Comparison of ENCODE assay signal across 9 cellular contexts in genomic region chr15:67124911-67125588, GRCh38. TPM values are rescaled to one million over a fixed set of nuclear protein-coding genes. Genes with fewer than 3 reads are reported as not detected.
A peak's percentile ranks its signal among the peaks of the same experiment; 100 is the strongest.
DNase-seq lines count a peak whose midpoint lies in the region; ATAC-seq and TF ChIP-seq lines count a peak whose summit lies in the region.
"Had no signal": no experiment of that assay in that cellular context is flagged by ENCODE, and none has a peak within 500 bp of the region (broad histone marks: within the 10 kb centered on the region; RNA-seq: fewer than 3 reads in every experiment).

No MANE protein-coding gene starts in this region.

- H3K4me3 ChIP-seq in brain microvascular endothelial cell (ENCODE audit: low read depth, low read length) (no peak overlapping the region), mucosa of rectum (ENCODE audit: low read length in 2 of 2) (no peak overlapping the region)

- CTCF ChIA-PET in activated CD8-positive, alpha-beta memory T cell treated with anti-CD3 and anti-CD28 coated beads, Interleukin-2, amount 10 ng/mL, durations not matched to agents 7 days and 5 days (lab: Charles Lee): interaction anchor here (1.2 to 1.6 kb wide), 3 partner anchors 9 to 26 kb away, joined by 3 to 4 read pairs (median 3); no protein-coding TSS in a partner anchor

- H3K9me3 Mint-ChIP-seq in activated CD8-positive, alpha-beta memory T cell treated with anti-CD3 and anti-CD28 coated beads, Interleukin-2, amount 10 ng/mL, durations not matched to agents 7 days and 5 days (ENCODE audit: low read depth): no peaks in the 10 kb centered on the region
- H3K9me3 Mint-ChIP-seq in type B pancreatic cell: no peaks in the 10 kb centered on the region

- H3K9me3 ChIP-seq in mucosa of rectum (ENCODE audit: control insufficient read depth in 2 of 2, low read length in 2 of 2): no peaks in the 10 kb centered on the region

- H3K27ac ChIP-seq in brain microvascular endothelial cell: peak overlapping the region; percentile 100
- H3K27ac ChIP-seq in mucosa of rectum (ENCODE audit: low read depth in 2 of 2, low read length in 2 of 2): peak overlapping the region; percentile 57 to 70

- no peak for DNase-seq in activated CD8-positive, alpha-beta memory T cell treated with anti-CD3 and anti-CD28 coated beads, Interleukin-2, amount 10 ng/mL, durations not matched to agents 7 days and 5 days
- no peak for DNase-seq in activated CD8-positive, alpha-beta memory T cell treated with anti-CD3 and anti-CD28 coated beads, Interleukin-2, amount 50 U/mL, for 4 hours
- no peak for DNase-seq in brain microvascular endothelial cell
- no peak for DNase-seq in type B pancreatic cell (ENCODE audit: extremely low spot score, unreplicated experiment)
- DNase-seq in central memory CD4-positive, alpha-beta T cell: no peak
- no peak for DNase-seq in stimulated activated CD8-positive, alpha-beta memory T cell treated with anti-CD3 and anti-CD28 coated beads, Interleukin-4, amount 100 ng/mL, for 48 hours
- DNase-seq in germinal center (ENCODE audit: low spot score): no peak
- DNase-seq: T-helper 9 cell had no signal

- peaks cover 75% of the 10 kb centered on the region for H3K4me1 Mint-ChIP-seq in activated CD8-positive, alpha-beta memory T cell treated with anti-CD3 and anti-CD28 coated beads, Interleukin-2, amount 10 ng/mL, durations not matched to agents 7 days and 5 days
- peaks cover 61% of the 10 kb centered on the region for H3K4me1 Mint-ChIP-seq in type B pancreatic cell (ENCODE audit: unreplicated experiment)

- in situ Hi-C loops in brain microvascular endothelial cell (cut with HindIII; ENCODE audit: low pct_ligation_motif_present, low sequenced_read_pairs): no loop called here

- peaks cover 40 to 43% of the 10 kb centered on the region in 2 donors for H3K4me1 ChIP-seq in mucosa of rectum (ENCODE audit: control insufficient read depth in 2 of 2, insufficient read depth in 2 of 2, low read length in 2 of 2)

- no peak for TF ChIP-seq CTCF in brain microvascular endothelial cell (IDR thresholded peaks at IDR 0.05; ENCODE audit: low read depth, low read length, missing control alignments)
- no peak for TF ChIP-seq CTCF in type B pancreatic cell (conservative IDR thresholded peaks at IDR 0.05)

- H3K36me3 Mint-ChIP-seq in activated CD8-positive, alpha-beta memory T cell treated with anti-CD3 and anti-CD28 coated beads, Interleukin-2, amount 10 ng/mL, durations not matched to agents 7 days and 5 days: peaks cover 11% of the 10 kb centered on the region
- H3K36me3 Mint-ChIP-seq in type B pancreatic cell: peaks cover 16% of the 10 kb centered on the region

- H3K9ac ChIP-seq in mucosa of rectum (ENCODE audit: low read depth in 1 of 2, low read length in 2 of 2): peak overlapping the region in 1 of 2 donors; percentile 9

- no peak for ATAC-seq in activated CD8-positive, alpha-beta memory T cell treated with anti-CD3 and anti-CD28 coated beads, Interleukin-2, amount 10 ng/mL, durations not matched to agents 7 days and 5 days

- H3K36me3 ChIP-seq in brain microvascular endothelial cell (replicated peaks) (peaks cover 40% of the 10 kb centered on the region), mucosa of rectum (ENCODE audit: control insufficient read depth in 2 of 2, insufficient read depth in 2 of 2, low read length in 2 of 2) (no peaks in the 10 kb centered on the region)

- H3K27me3 ChIP-seq in brain microvascular endothelial cell (replicated peaks) (no peaks in the 10 kb centered on the region), mucosa of rectum (ENCODE audit: control insufficient read depth in 2 of 2, insufficient read depth in 2 of 2, low read length in 2 of 2) (no peaks in the 10 kb centered on the region)

- no peaks in the 10 kb centered on the region for H3K27me3 Mint-ChIP-seq in activated CD8-positive, alpha-beta memory T cell treated with anti-CD3 and anti-CD28 coated beads, Interleukin-2, amount 10 ng/mL, durations not matched to agents 7 days and 5 days
- H3K27me3 Mint-ChIP-seq in type B pancreatic cell: no peaks in the 10 kb centered on the region

- H3K27ac Mint-ChIP-seq in activated CD8-positive, alpha-beta memory T cell treated with anti-CD3 and anti-CD28 coated beads, Interleukin-2, amount 10 ng/mL, durations not matched to agents 7 days and 5 days: peak overlapping the region; percentile 69
- H3K27ac Mint-ChIP-seq in type B pancreatic cell: peak overlapping the region; percentile 75

- no peak overlapping the region for H3K4me3 Mint-ChIP-seq in activated CD8-positive, alpha-beta memory T cell treated with anti-CD3 and anti-CD28 coated beads, Interleukin-2, amount 10 ng/mL, durations not matched to agents 7 days and 5 days
- peak overlapping the region; percentile 23 for H3K4me3 Mint-ChIP-seq in type B pancreatic cell

RNA-seq across cellular contexts. Expression of gene SMAD3, which starts 59.6 kb away (rescaled TPM):
- total RNA-seq in activated CD8-positive, alpha-beta memory T cell treated with anti-CD3 and anti-CD28 coated beads, Interleukin-2, amount 10 ng/mL, durations not matched to agents 7 days and 5 days: 10 to 100 TPM; 87.1 to 88.0 TPM
- total RNA-seq in type B pancreatic cell (ENCODE audit: low replicate concordance): 52.0 and 59.0 TPM in 2 replicates
